10 cellular contexts compared by ENCODE assay signal in the genomic region with DNA sequence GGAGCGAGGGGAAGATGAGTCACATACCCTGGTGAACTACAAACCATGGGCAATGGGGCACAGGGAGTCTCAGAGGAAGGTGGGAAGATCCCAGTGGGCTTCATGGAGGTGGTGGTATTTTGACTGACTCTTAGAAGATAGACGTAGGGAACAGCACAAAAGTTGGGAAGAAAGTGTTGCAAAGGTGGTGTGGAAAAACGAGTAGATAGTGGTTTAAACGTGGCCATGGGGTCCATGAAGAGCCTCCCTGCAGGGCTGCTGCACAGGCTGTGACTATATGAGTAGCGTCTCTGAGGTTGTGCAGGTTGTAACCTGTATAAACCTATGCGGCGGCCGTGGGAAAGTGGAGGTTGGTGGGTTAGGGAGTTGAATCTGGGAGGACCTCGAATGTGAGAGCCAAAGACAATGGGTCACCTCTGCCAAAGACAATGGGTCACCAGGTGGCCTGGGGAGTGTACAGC. TPM values are rescaled to one million over a fixed set of nuclear protein-coding genes. Genes with fewer than 3 reads are reported as not detected.
A peak's percentile ranks its signal among the peaks of the same experiment; 100 is the strongest.
DNase-seq lines count a peak whose midpoint lies in the region; ATAC-seq, FAIRE-seq and TF ChIP-seq lines count a peak whose summit lies in the region.
"Had no signal": no experiment of that assay in that cellular context is flagged by ENCODE, and none has a peak within 500 bp of the region (broad histone marks: within the 10 kb centered on the region; RNA-seq: fewer than 3 reads in every experiment).

No MANE protein-coding gene starts in this region.

- CTCF ChIA-PET in HepG2 (lab: Yijun Ruan, JAX; ENCODE audit: low intra/inter-chr PET ratio, low total read pairs) = interaction anchor here (1.2 to 6.1 kb wide), 6 partner anchors 17 to 342 kb away, joined by 3 to 240 read pairs (median 4); partner anchors contain the start of genes LZTS2 and SEMA4G

- H3K4me1 Mint-ChIP-seq in neural progenitor cell = peaks cover 39% of the 10 kb centered on the region

- H3K4me1 ChIP-seq in HepG2 (ENCODE audit: insufficient read depth, low read length) = peaks cover 75% of the 10 kb centered on the region
- peaks cover 0 to 5% (median 2%) of the 10 kb centered on the region in 4 donors for H3K4me1 ChIP-seq in right lobe of liver
- peaks cover 19% of the 10 kb centered on the region for H3K4me1 ChIP-seq in neural progenitor cell

- POLR2A ChIA-PET in HepG2 (lab: Yijun Ruan, JAX) = interaction anchor here (6.0 kb wide), 1 partner anchor 15 kb away, joined by 56 read pairs; the partner anchor contains the start of gene LZTS2

- H3K9ac ChIP-seq in HepG2 (ENCODE audit: insufficient read depth, low read depth, low read length) (no peak overlapping the region), neural progenitor cell (no peak overlapping the region)

- no peak for TF ChIP-seq EP300 in HepG2 (IDR thresholded peaks at IDR 0.05; ENCODE audit: low read depth in 2 of 2, low read length in 2 of 2)
- TF ChIP-seq EP300 in HepG2 (CRISPR knock-in tag; IDR thresholded peaks at IDR 0.05; ENCODE audit: borderline replicate concordance) = no peak

- H3K36me3 Mint-ChIP-seq in neural progenitor cell = no peaks in the 10 kb centered on the region

- no peak for TF ChIP-seq CTCF in HepG2 (CRISPR knock-in tag; IDR thresholded peaks at IDR 0.05)
- no peak for TF ChIP-seq CTCF in right lobe of liver (IDR thresholded peaks at IDR 0.05)
- no peak for TF ChIP-seq CTCF in bronchial epithelial cell (IDR thresholded peaks at IDR 0.05; ENCODE audit: insufficient read depth, low read length, severe bottlenecking)
- TF ChIP-seq CTCF in neural progenitor cell (IDR thresholded peaks at IDR 0.05) = no peak

- no peak overlapping the region for H3K27ac Mint-ChIP-seq in neural progenitor cell

- H3K79me2 ChIP-seq in HepG2 (ENCODE audit: insufficient read depth, low read length) (no peaks in the 10 kb centered on the region), neural progenitor cell (ENCODE audit: low read depth) (no peaks in the 10 kb centered on the region)

- H3K27me3 ChIP-seq in HepG2 (ENCODE audit: control insufficient read depth in 1 of 2, insufficient read depth in 2 of 2, low read length in 2 of 2) = no peaks in the 10 kb centered on the region
- no peaks in the 10 kb centered on the region for H3K27me3 ChIP-seq in right lobe of liver
- peaks cover 6% of the 10 kb centered on the region for H3K27me3 ChIP-seq in bronchial epithelial cell (ENCODE audit: control insufficient read depth, insufficient read depth, low read length)
- H3K27me3 ChIP-seq in neural progenitor cell = peaks cover 41% of the 10 kb centered on the region
- H3K27me3 ChIP-seq: pancreas had no signal

- no peaks in the 10 kb centered on the region for H4K20me1 ChIP-seq in HepG2 (ENCODE audit: insufficient read depth, low read length)
- H4K20me1 ChIP-seq in neural progenitor cell (ENCODE audit: low read depth) = no peaks in the 10 kb centered on the region

- no peak for ATAC-seq in HepG2
- ATAC-seq in right lobe of liver = no peak
- ATAC-seq in HG02840 (IDR thresholded peaks at IDR 0.05; ENCODE audit: low FRiP score, unreplicated experiment) = no peak

- peaks cover 25% of the 10 kb centered on the region for H3K27me3 Mint-ChIP-seq in neural progenitor cell (ENCODE audit: insufficient read depth, low read depth)

- H3K4me2 ChIP-seq in HepG2 (ENCODE audit: low read depth, low read length) = peak overlapping the region; percentile 89
- H3K4me2 ChIP-seq in neural progenitor cell = no peak overlapping the region

- intact Hi-C loops in HepG2 (cut with micrococcal nuclease; ENCODE audit: unreplicated experiment) = loop anchor here (2.0 to 5.0 kb wide), 2 partner anchors 43 to 136 kb away; no protein-coding TSS in a partner anchor
- intact Hi-C loops in right lobe of liver (cut with DNase I) = no loop called here

- peaks cover 17% of the 10 kb centered on the region for H3F3A ChIP-seq in neural progenitor cell (ENCODE audit: low read depth)

- H3K27ac ChIP-seq in HepG2 (ENCODE audit: extremely low read length, insufficient read depth, low read length) (no peak overlapping the region), right lobe of liver (no peak overlapping the region), neural progenitor cell (no peak overlapping the region)
- H3K27ac ChIP-seq: pancreas, upper lobe of right lung had no signal

- no peak for TF ChIP-seq POLR2A in HepG2 (IDR thresholded peaks at IDR 0.05; ENCODE audit: insufficient read depth in 1 of 2, low read depth in 2 of 2, low read length in 2 of 2)
- TF ChIP-seq POLR2A in right lobe of liver (IDR thresholded peaks at IDR 0.05) = no peak

- no peaks in the 10 kb centered on the region for H3K9me3 Mint-ChIP-seq in neural progenitor cell

- TF ChIP-seq RAD21 in HepG2 (CRISPR knock-in tag; IDR thresholded peaks at IDR 0.05) = no peak

- BruUV-seq in HepG2 (replicated peaks; lab: Mats Ljungman, UMichigan) = no TSS peak

- DNase-seq in HepG2 (ENCODE audit: low spot score) = no peak
- no peak for DNase-seq in right lobe of liver
- DNase-seq in bronchial epithelial cell (ENCODE audit: low read depth) = peak; percentile 58
- no peak for DNase-seq in neural progenitor cell (ENCODE audit: low spot score)
- no peak for DNase-seq in globus pallidus (ENCODE audit: low spot score)
- no peak for DNase-seq in SKM-1 (lab: John Stamatoyannopoulos, UW; ENCODE audit: unreplicated experiment)
- no peak for DNase-seq in inferior parietal cortex (ENCODE audit: extremely low spot score)

- H3K4me3 ChIP-seq in HepG2 (replicated peaks in 1 of 3; ENCODE audit: insufficient read depth in 1 of 3, low read depth in 2 of 3, low read length in 3 of 3) (no peak overlapping the region), right lobe of liver (no peak overlapping the region), bronchial epithelial cell (ENCODE audit: low read depth, low read length) (no peak overlapping the region), neural progenitor cell (no peak overlapping the region)
- H3K4me3 ChIP-seq: pancreas, upper lobe of right lung had no signal

- 65% methylated on average over 9 of the region's 9 CpGs for WGBS in HepG2 (ENCODE audit: low lambda C conversion rate)
- whole genome bisulfite sequencing in right lobe of liver (ENCODE audit: insufficient coverage, low coverage, low lambda C conversion rate, missing lambda C conversion rate) = 25% methylated on average over 6 of the region's 9 CpGs

- H3K9me3 ChIP-seq in HepG2 (ENCODE audit: low read length) = no peaks in the 10 kb centered on the region
- no peaks in the 10 kb centered on the region for H3K9me3 ChIP-seq in right lobe of liver
- H3K9me3 ChIP-seq in neural progenitor cell (ENCODE audit: low read depth) = no peaks in the 10 kb centered on the region
- H3K9me3 ChIP-seq: pancreas, upper lobe of right lung had no signal

- peak overlapping the region; percentile 8 for H3K4me3 Mint-ChIP-seq in neural progenitor cell

- in situ Hi-C loops in HepG2 (cut with HindIII; ENCODE audit: extremely low pct_ligation_motif_present, low pct_unique_long_range_greater_than_20kb) = no loop called here

- no peak overlapping the region for H2AFZ ChIP-seq in HepG2 (ENCODE audit: low read length)
- H2AFZ ChIP-seq in neural progenitor cell (replicated peaks) = no peak overlapping the region

- FAIRE-seq in HepG2 (lab: Jason Lieb, UNC) (no peak), bronchial epithelial cell (lab: Jason Lieb, UNC) (no peak)
- FAIRE-seq: pancreas had no signal

- no peaks in the 10 kb centered on the region for H3K36me3 ChIP-seq in HepG2 (replicated peaks in 1 of 2; ENCODE audit: control insufficient read depth in 1 of 2, insufficient read depth in 2 of 2, low read length in 2 of 2)
- no peaks in the 10 kb centered on the region for H3K36me3 ChIP-seq in right lobe of liver
- H3K36me3 ChIP-seq in bronchial epithelial cell (ENCODE audit: control insufficient read depth, insufficient read depth, low read length) = no peaks in the 10 kb centered on the region
- H3K36me3 ChIP-seq in neural progenitor cell = no peaks in the 10 kb centered on the region
- H3K36me3 ChIP-seq: pancreas, upper lobe of right lung had no signal

RNA-seq across cellular contexts. Expression of gene LZTS2, which starts 13.8 kb away (rescaled TPM):
- 60.7 and 65.6 TPM in 2 replicates for total RNA-seq in HepG2 (2016; rRNA removed; fragmentation: Illumina TruSeq; extraction: Trizol)
- 18.8 and 19.1 TPM in 2 replicates for total RNA-seq in HepG2 (2016; cell fraction: cytosol; rRNA removed; fragmentation: Illumina TruSeq; extraction: Trizol; ENCODE audit: low read depth)
- total RNA-seq in HepG2 (2016; cell fraction: insoluble cytoplasmic fraction; rRNA removed; fragmentation: Illumina TruSeq; extraction: Trizol) = 46.9 and 70.8 TPM in 2 replicates
- 50.4 and 56.7 TPM in 2 replicates for total RNA-seq in HepG2 (2016; cell fraction: membrane; rRNA removed; fragmentation: Illumina TruSeq; extraction: Trizol)
- total RNA-seq in HepG2 (2016; cell fraction: nucleus; rRNA removed; fragmentation: Illumina TruSeq; extraction: Trizol) = 40.4 and 47.3 TPM in 2 replicates
- 43.6 and 59.7 TPM in 2 replicates for polyA plus RNA-seq in HepG2 (2011; rRNA removed)
- 25.3 and 50.1 TPM in 2 replicates for polyA plus RNA-seq in HepG2 (2011; cell fraction: cytosol; rRNA removed)
- 161 and 196 TPM in 2 replicates for polyA plus RNA-seq in HepG2 (2011; cell fraction: nucleus; rRNA removed)
- 24.4 and 29.3 TPM in 2 replicates for polyA plus RNA-seq in HepG2 (2012)
- polyA plus RNA-seq in HepG2 (2016; cell fraction: cytosol; fragmentation: Illumina TruSeq; extraction: Trizol; ENCODE audit: low read depth) = 14.3 and 15.4 TPM in 2 replicates
- polyA plus RNA-seq in HepG2 (2016; cell fraction: insoluble cytoplasmic fraction; fragmentation: Illumina TruSeq; extraction: Trizol; ENCODE audit: low read depth) = 44.9 and 56.6 TPM in 2 replicates
- polyA plus RNA-seq in HepG2 (2016; cell fraction: membrane; fragmentation: Illumina TruSeq; extraction: Trizol; ENCODE audit: low read depth) = 34.1 and 38.8 TPM in 2 replicates
- polyA plus RNA-seq in HepG2 (2016; cell fraction: nucleus; fragmentation: Illumina TruSeq; extraction: Trizol; ENCODE audit: insufficient read depth, low read depth) = 112 and 124 TPM in 2 replicates
- 19.0 and 76.7 TPM in 2 replicates for polyA minus RNA-seq in HepG2 (2011; rRNA and poly(A)+ RNA removed; ENCODE audit: low replicate concordance)
- 27.9 and 32.8 TPM in 2 replicates for polyA minus RNA-seq in HepG2 (2011; cell fraction: cytosol; rRNA and poly(A)+ RNA removed)
- polyA minus RNA-seq in HepG2 (2011; cell fraction: nucleus; rRNA and poly(A)+ RNA removed) = 19.3 and 19.8 TPM in 2 replicates
- total RNA-seq in right lobe of liver = 10 to 100 TPM in 3 of 6 experiments, 1 to 10 TPM in 3; 5.6 to 17.5 (median 11.0) TPM
- 30.0 and 36.5 TPM in 2 replicates for total RNA-seq in bronchial epithelial cell
- 34.7 and 111 TPM in 2 replicates for total RNA-seq in neural progenitor cell (ENCODE audit: low replicate concordance)

RNA-seq across cellular contexts. Expression of gene PDZD7, which starts 17.5 kb away (rescaled TPM):
- 0.60 and 0.73 TPM in 2 replicates for total RNA-seq in HepG2 (2016; rRNA removed; fragmentation: Illumina TruSeq; extraction: Trizol)
- 0.51 and 0.62 TPM in 2 replicates for total RNA-seq in HepG2 (2016; cell fraction: cytosol; rRNA removed; fragmentation: Illumina TruSeq; extraction: Trizol; ENCODE audit: low read depth)
- total RNA-seq in HepG2 (2016; cell fraction: insoluble cytoplasmic fraction; rRNA removed; fragmentation: Illumina TruSeq; extraction: Trizol) = 0.42 and 1.1 TPM in 2 replicates
- 0.40 and 0.65 TPM in 2 replicates for total RNA-seq in HepG2 (2016; cell fraction: membrane; rRNA removed; fragmentation: Illumina TruSeq; extraction: Trizol)
- total RNA-seq in HepG2 (2016; cell fraction: nucleus; rRNA removed; fragmentation: Illumina TruSeq; extraction: Trizol) = 1.1 and 1.3 TPM in 2 replicates
- 0.58 and 0.78 TPM in 2 replicates for polyA plus RNA-seq in HepG2 (2011; rRNA removed)
- polyA plus RNA-seq in HepG2 (2011; cell fraction: cytosol; rRNA removed) = 0.42 TPM in 2 replicates
- 3.9 and 4.2 TPM in 2 replicates for polyA plus RNA-seq in HepG2 (2011; cell fraction: nucleus; rRNA removed)
- 1.4 and 1.9 TPM in 2 replicates for polyA plus RNA-seq in HepG2 (2012)
- 0.14 and 0.16 TPM in 2 replicates for polyA plus RNA-seq in HepG2 (2016; cell fraction: cytosol; fragmentation: Illumina TruSeq; extraction: Trizol; ENCODE audit: low read depth)
- 0.49 and 0.68 TPM in 2 replicates for polyA plus RNA-seq in HepG2 (2016; cell fraction: insoluble cytoplasmic fraction; fragmentation: Illumina TruSeq; extraction: Trizol; ENCODE audit: low read depth)
- 0.29 and 0.30 TPM in 2 replicates for polyA plus RNA-seq in HepG2 (2016; cell fraction: membrane; fragmentation: Illumina TruSeq; extraction: Trizol; ENCODE audit: low read depth)
- polyA plus RNA-seq in HepG2 (2016; cell fraction: nucleus; fragmentation: Illumina TruSeq; extraction: Trizol; ENCODE audit: insufficient read depth, low read depth) = 1.2 and 1.4 TPM in 2 replicates
- polyA minus RNA-seq in HepG2 (2011; rRNA and poly(A)+ RNA removed; ENCODE audit: low replicate concordance) = 1.4 and 3.3 TPM in 2 replicates
- 0.49 TPM in 1 of 2 replicates, not detected in the other for polyA minus RNA-seq in HepG2 (2011; cell fraction: cytosol; rRNA and poly(A)+ RNA removed)
- 1.2 and 1.3 TPM in 2 replicates for polyA minus RNA-seq in HepG2 (2011; cell fraction: nucleus; rRNA and poly(A)+ RNA removed)
- total RNA-seq in right lobe of liver = under 1 TPM in 5 of 6 experiments, not detected in 1; 0.15 to 0.50 (median 0.20) TPM
- total RNA-seq in bronchial epithelial cell = 0.13 and 0.26 TPM in 2 replicates
- 0.25 TPM in 1 of 2 replicates, not detected in the other for total RNA-seq in neural progenitor cell (ENCODE audit: low replicate concordance)

RNA-seq across cellular contexts. Expression of gene SFXN3, which starts 17.6 kb away (rescaled TPM):
- total RNA-seq in HepG2 (2016; rRNA removed; fragmentation: Illumina TruSeq; extraction: Trizol) (11.9 and 16.8 TPM in 2 replicates), right lobe of liver (10 to 100 TPM in 2 of 6 experiments, 1 to 10 TPM in 4; 4.0 to 17.0 (median 7.6) TPM), bronchial epithelial cell (14.0 and 16.1 TPM in 2 replicates), neural progenitor cell (ENCODE audit: low replicate concordance) (0.09 TPM in 1 of 2 replicates, not detected in the other)
- total RNA-seq in HepG2 (2016; cell fraction: cytosol; rRNA removed; fragmentation: Illumina TruSeq; extraction: Trizol; ENCODE audit: low read depth) = 2.4 and 4.1 TPM in 2 replicates
- 10.6 and 15.0 TPM in 2 replicates for total RNA-seq in HepG2 (2016; cell fraction: insoluble cytoplasmic fraction; rRNA removed; fragmentation: Illumina TruSeq; extraction: Trizol)
- total RNA-seq in HepG2 (2016; cell fraction: membrane; rRNA removed; fragmentation: Illumina TruSeq; extraction: Trizol) = 9.3 and 10.0 TPM in 2 replicates
- total RNA-seq in HepG2 (2016; cell fraction: nucleus; rRNA removed; fragmentation: Illumina TruSeq; extraction: Trizol) = 18.9 and 21.6 TPM in 2 replicates
- 71.5 and 86.1 TPM in 2 replicates for polyA plus RNA-seq in HepG2 (2011; rRNA removed)
- 38.5 and 39.6 TPM in 2 replicates for polyA plus RNA-seq in HepG2 (2011; cell fraction: cytosol; rRNA removed)
- polyA plus RNA-seq in HepG2 (2011; cell fraction: nucleus; rRNA removed) = 337 and 354 TPM in 2 replicates
- 24.0 and 38.4 TPM in 2 replicates for polyA plus RNA-seq in HepG2 (2012)
- polyA plus RNA-seq in HepG2 (2016; cell fraction: cytosol; fragmentation: Illumina TruSeq; extraction: Trizol; ENCODE audit: low read depth) = 3.0 and 4.5 TPM in 2 replicates
- polyA plus RNA-seq in HepG2 (2016; cell fraction: insoluble cytoplasmic fraction; fragmentation: Illumina TruSeq; extraction: Trizol; ENCODE audit: low read depth) = 14.7 and 15.8 TPM in 2 replicates
- 9.2 and 10.1 TPM in 2 replicates for polyA plus RNA-seq in HepG2 (2016; cell fraction: membrane; fragmentation: Illumina TruSeq; extraction: Trizol; ENCODE audit: low read depth)
- polyA plus RNA-seq in HepG2 (2016; cell fraction: nucleus; fragmentation: Illumina TruSeq; extraction: Trizol; ENCODE audit: insufficient read depth, low read depth) = 49.5 and 57.7 TPM in 2 replicates
- polyA minus RNA-seq in HepG2 (2011; rRNA and poly(A)+ RNA removed; ENCODE audit: low replicate concordance) = 78.6 and 219 TPM in 2 replicates
- polyA minus RNA-seq in HepG2 (2011; cell fraction: cytosol; rRNA and poly(A)+ RNA removed) = 20.9 and 30.7 TPM in 2 replicates
- 46.2 and 58.2 TPM in 2 replicates for polyA minus RNA-seq in HepG2 (2011; cell fraction: nucleus; rRNA and poly(A)+ RNA removed)

RNA-seq across cellular contexts. Expression of gene TWNK, which starts 26.1 kb away (rescaled TPM):
- 16.5 and 21.9 TPM in 2 replicates for total RNA-seq in HepG2 (2016; rRNA removed; fragmentation: Illumina TruSeq; extraction: Trizol)
- total RNA-seq in HepG2 (2016; cell fraction: cytosol; rRNA removed; fragmentation: Illumina TruSeq; extraction: Trizol; ENCODE audit: low read depth) = 3.7 and 4.5 TPM in 2 replicates
- total RNA-seq in HepG2 (2016; cell fraction: insoluble cytoplasmic fraction; rRNA removed; fragmentation: Illumina TruSeq; extraction: Trizol) = 18.6 and 19.4 TPM in 2 replicates
- 11.4 and 11.5 TPM in 2 replicates for total RNA-seq in HepG2 (2016; cell fraction: membrane; rRNA removed; fragmentation: Illumina TruSeq; extraction: Trizol)
- total RNA-seq in HepG2 (2016; cell fraction: nucleus; rRNA removed; fragmentation: Illumina TruSeq; extraction: Trizol) = 13.4 and 14.8 TPM in 2 replicates
- polyA plus RNA-seq in HepG2 (2011; rRNA removed) = 10.7 and 14.1 TPM in 2 replicates
- 10.2 and 12.5 TPM in 2 replicates for polyA plus RNA-seq in HepG2 (2011; cell fraction: cytosol; rRNA removed)
- polyA plus RNA-seq in HepG2 (2011; cell fraction: nucleus; rRNA removed) = 17.6 and 19.3 TPM in 2 replicates
- polyA plus RNA-seq in HepG2 (2012) = 16.5 and 20.2 TPM in 2 replicates
- 2.6 and 3.0 TPM in 2 replicates for polyA plus RNA-seq in HepG2 (2016; cell fraction: cytosol; fragmentation: Illumina TruSeq; extraction: Trizol; ENCODE audit: low read depth)
- 22.1 and 23.7 TPM in 2 replicates for polyA plus RNA-seq in HepG2 (2016; cell fraction: insoluble cytoplasmic fraction; fragmentation: Illumina TruSeq; extraction: Trizol; ENCODE audit: low read depth)
- polyA plus RNA-seq in HepG2 (2016; cell fraction: membrane; fragmentation: Illumina TruSeq; extraction: Trizol; ENCODE audit: low read depth) = 8.2 and 8.4 TPM in 2 replicates
- polyA plus RNA-seq in HepG2 (2016; cell fraction: nucleus; fragmentation: Illumina TruSeq; extraction: Trizol; ENCODE audit: insufficient read depth, low read depth) = 39.8 and 46.5 TPM in 2 replicates
- polyA minus RNA-seq in HepG2 (2011; rRNA and poly(A)+ RNA removed; ENCODE audit: low replicate concordance) = 12.7 and 32.5 TPM in 2 replicates
- 4.7 and 5.5 TPM in 2 replicates for polyA minus RNA-seq in HepG2 (2011; cell fraction: cytosol; rRNA and poly(A)+ RNA removed)
- polyA minus RNA-seq in HepG2 (2011; cell fraction: nucleus; rRNA and poly(A)+ RNA removed) = 14.2 and 14.9 TPM in 2 replicates
- total RNA-seq in right lobe of liver = 1 to 10 TPM; 2.9 to 8.4 (median 4.6) TPM
- total RNA-seq in bronchial epithelial cell = 7.9 and 14.7 TPM in 2 replicates
- total RNA-seq in neural progenitor cell (ENCODE audit: low replicate concordance) = 6.4 and 7.1 TPM in 2 replicates

RNA-seq across cellular contexts. Expression of gene MRPL43, which starts 26.1 kb away (rescaled TPM):
- total RNA-seq in HepG2 (2016; rRNA removed; fragmentation: Illumina TruSeq; extraction: Trizol) (68.8 and 71.0 TPM in 2 replicates), right lobe of liver (10 to 100 TPM; 37.0 to 73.5 (median 45.0) TPM), bronchial epithelial cell (47.7 and 73.5 TPM in 2 replicates), neural progenitor cell (ENCODE audit: low replicate concordance) (24.5 and 55.8 TPM in 2 replicates)
- 32.4 and 32.8 TPM in 2 replicates for total RNA-seq in HepG2 (2016; cell fraction: cytosol; rRNA removed; fragmentation: Illumina TruSeq; extraction: Trizol; ENCODE audit: low read depth)
- 65.7 and 69.8 TPM in 2 replicates for total RNA-seq in HepG2 (2016; cell fraction: insoluble cytoplasmic fraction; rRNA removed; fragmentation: Illumina TruSeq; extraction: Trizol)
- total RNA-seq in HepG2 (2016; cell fraction: membrane; rRNA removed; fragmentation: Illumina TruSeq; extraction: Trizol) = 46.1 and 51.6 TPM in 2 replicates
- 31.2 and 37.2 TPM in 2 replicates for total RNA-seq in HepG2 (2016; cell fraction: nucleus; rRNA removed; fragmentation: Illumina TruSeq; extraction: Trizol)
- 73.7 and 79.1 TPM in 2 replicates for polyA plus RNA-seq in HepG2 (2011; rRNA removed)
- polyA plus RNA-seq in HepG2 (2011; cell fraction: cytosol; rRNA removed) = 71.0 and 107 TPM in 2 replicates
- polyA plus RNA-seq in HepG2 (2011; cell fraction: nucleus; rRNA removed) = 91.9 and 106 TPM in 2 replicates
- polyA plus RNA-seq in HepG2 (2012) = 53.0 and 55.5 TPM in 2 replicates
- 35.2 and 41.6 TPM in 2 replicates for polyA plus RNA-seq in HepG2 (2016; cell fraction: cytosol; fragmentation: Illumina TruSeq; extraction: Trizol; ENCODE audit: low read depth)
- polyA plus RNA-seq in HepG2 (2016; cell fraction: insoluble cytoplasmic fraction; fragmentation: Illumina TruSeq; extraction: Trizol; ENCODE audit: low read depth) = 87.4 and 92.0 TPM in 2 replicates
- 50.3 and 58.0 TPM in 2 replicates for polyA plus RNA-seq in HepG2 (2016; cell fraction: membrane; fragmentation: Illumina TruSeq; extraction: Trizol; ENCODE audit: low read depth)
- polyA plus RNA-seq in HepG2 (2016; cell fraction: nucleus; fragmentation: Illumina TruSeq; extraction: Trizol; ENCODE audit: insufficient read depth, low read depth) = 72.1 and 80.1 TPM in 2 replicates
- 42.1 and 55.4 TPM in 2 replicates for polyA minus RNA-seq in HepG2 (2011; rRNA and poly(A)+ RNA removed; ENCODE audit: low replicate concordance)
- polyA minus RNA-seq in HepG2 (2011; cell fraction: cytosol; rRNA and poly(A)+ RNA removed) = 21.1 and 28.5 TPM in 2 replicates
- 14.3 and 15.8 TPM in 2 replicates for polyA minus RNA-seq in HepG2 (2011; cell fraction: nucleus; rRNA and poly(A)+ RNA removed)
